In genomic region chr3:49191741-49192140, GRCh38 we compare ENCODE assay signal across 2 cellular contexts.
A peak's percentile ranks its signal among the peaks of the same experiment; 100 is the strongest.
TF ChIP-seq lines count a peak whose summit lies in the region.

No MANE protein-coding gene starts in this region.

TF ChIP-seq in H1, 55 proteins besides CTCF, POLR2A, EP300 and RAD21:
- TF ChIP-seq CTBP2 (IDR thresholded peaks at IDR 0.05; ENCODE audit: borderline replicate concordance, insufficient read depth, insufficient read length, low read length) = no peak
- no peak for TF ChIP-seq CREB1 (IDR thresholded peaks at IDR 0.05)
- TF ChIP-seq ATF2 (IDR thresholded peaks at IDR 0.05; ENCODE audit: low read length) = no peak
- TF ChIP-seq JUN (IDR thresholded peaks at IDR 0.05; ENCODE audit: low read depth, low read length) = no peak

TF ChIP-seq in liver, 16 proteins besides CTCF, POLR2A, EP300 and RAD21:
- TF ChIP-seq FOXA1 (IDR thresholded peaks at IDR 0.05) = no peak
- peak; percentile 53 for TF ChIP-seq NR2F2 (IDR thresholded peaks at IDR 0.05)
TF ChIP-seq in liver: peak in this region for 1.
